ENCODE assay signal across 8 cellular contexts in genomic region chr4:22607382-22607781, GRCh38.
DNase-seq lines count a peak whose midpoint lies in the region; ATAC-seq, FAIRE-seq and TF ChIP-seq lines count a peak whose summit lies in the region.

No MANE protein-coding gene starts in this region.

- H3K27ac ChIP-seq in Peyer's patch (no peak overlapping the region), GM12878 (ENCODE audit: control insufficient read depth, insufficient read depth) (no peak overlapping the region)

- 29% methylated on average over 3 of the region's 3 CpGs for WGBS in GM12878 (ENCODE audit: insufficient coverage, insufficient replicate concordance, low lambda C conversion rate, missing lambda C conversion rate)

- DNase-seq in ELF-1 (ENCODE audit: low read depth, low spot score) (peak; percentile 54), Peyer's patch (peak in 2 of 3 donors; percentile 59 to 64), GM12878 (ENCODE audit: low read depth, low spot score) (no peak), kidney tubule cell (ENCODE audit: low spot score) (peak; percentile 78)
- DNase-seq in stimulated activated CD8-positive, alpha-beta memory T cell treated with anti-CD3 and anti-CD28 coated beads, Interleukin-15, amount 100 ng/mL, for 48 hours (ENCODE audit: low read depth in 2 of 2): peak; percentile 15 to 32
- no peak for DNase-seq in activated CD4-positive, CD25-positive, alpha-beta regulatory T cell (lab: John Stamatoyannopoulos, UW)

- CTCF ChIA-PET in GM12878 (lab: Yijun Ruan, JAX): interaction anchor here (0.6 to 5.1 kb wide), 54 partner anchors 11 to 478 kb away, joined by 3 to 117 read pairs (median 4); partner anchors contain the start of gene GBA3

- H3K9ac ChIP-seq in GM12878 (ENCODE audit: control insufficient read depth, insufficient read depth, low read length): no peak overlapping the region

- no peak overlapping the region for H2AFZ ChIP-seq in GM12878 (ENCODE audit: control insufficient read depth, low read depth, low read length)

- POLR2A ChIA-PET in GM12878 (lab: Charles Lee): interaction anchor here (0.7 to 1.0 kb wide), 7 partner anchors 11 to 197 kb away, joined by 3 to 4 read pairs (median 3); no protein-coding TSS in a partner anchor

- H3K36me3 ChIP-seq in Peyer's patch (no peaks in the 10 kb centered on the region), GM12878 (ENCODE audit: control insufficient read depth in 2 of 2, insufficient read depth in 2 of 2, low read length in 1 of 2) (no peaks in the 10 kb centered on the region)

- TF ChIP-seq RAD21 in GM12878 (IDR thresholded peaks at IDR 0.05; ENCODE audit: insufficient read depth, low read depth, low read length): peak; percentile 30; the same call in 1 of the 2 replicates

- H3K4me3 ChIP-seq in Peyer's patch (no peak overlapping the region), GM12878 (no peak overlapping the region)

- no peaks in the 10 kb centered on the region for H3K79me2 ChIP-seq in GM12878 (ENCODE audit: control insufficient read depth, insufficient read depth, low read length)

- peak in 4 of 6 experiments; percentile 39 to 78 (median 68) for TF ChIP-seq CTCF in Peyer's patch (IDR thresholded peaks at IDR 0.05)
- peak; percentile 15 to 61 (median 56); a peak in 5 of 6 replicates for TF ChIP-seq CTCF in GM12878 (IDR thresholded peaks at IDR 0.05 in 2 of 3, conservative IDR thresholded peaks at IDR 0.05 in 1 of 3; ENCODE audit: control insufficient read depth in 2 of 3, extremely low read depth in 1 of 3, insufficient read depth in 1 of 3, low read depth in 3 of 3, low read length in 3 of 3)

- FAIRE-seq in GM12878 (lab: Jason Lieb, UNC): no peak

- no peak for TF ChIP-seq POLR2A in Peyer's patch (IDR thresholded peaks at IDR 0.05)
- TF ChIP-seq POLR2A in GM12878 (IDR thresholded peaks at IDR 0.05; ENCODE audit: low read depth, low read length): no peak

- no peak for TF ChIP-seq EP300 in GM12878 (IDR thresholded peaks at IDR 0.05; ENCODE audit: borderline replicate concordance in 1 of 2, control insufficient read depth in 1 of 2, low read depth in 2 of 2, low read length in 2 of 2)

- H3K4me1 ChIP-seq in Peyer's patch (no peaks in the 10 kb centered on the region), GM12878 (ENCODE audit: control insufficient read depth, insufficient read depth, low read length) (no peaks in the 10 kb centered on the region)

- H3K9me3 ChIP-seq in Peyer's patch: no peaks in the 10 kb centered on the region
- no peaks in the 10 kb centered on the region for H3K9me3 ChIP-seq in GM12878 (replicated peaks; ENCODE audit: control insufficient read depth, insufficient read depth, low read length)

- in situ Hi-C loops in GM12878 (cut with MboI): no loop called here

- no TSS peak for BruUV-seq in GM12878 (replicated peaks; lab: Mats Ljungman, UMichigan)

- intact Hi-C loops in GM12878 (cut with micrococcal nuclease; ENCODE audit: unreplicated experiment): loop anchor here (1.0 to 5.0 kb wide), 2 partner anchors 80 to 197 kb away; no protein-coding TSS in a partner anchor

- ATAC-seq in HG02798 (IDR thresholded peaks at IDR 0.05; ENCODE audit: poor library complexity, unreplicated experiment): peak; percentile 70
- peak; percentile 93 for ATAC-seq in GM12878
- ATAC-seq in HG03460 (IDR thresholded peaks at IDR 0.05; ENCODE audit: unreplicated experiment): no peak

- no peaks in the 10 kb centered on the region for H4K20me1 ChIP-seq in GM12878 (ENCODE audit: control insufficient read depth, insufficient read depth)

- H3K27me3 ChIP-seq in Peyer's patch: no peaks in the 10 kb centered on the region
- no peaks in the 10 kb centered on the region for H3K27me3 ChIP-seq in GM12878 (replicated peaks in 1 of 2; ENCODE audit: control insufficient read depth in 2 of 2, insufficient read depth in 2 of 2, low read length in 1 of 2)

- SMC1A ChIA-PET in GM12878 (lab: Charles Lee; ENCODE audit: uncharacterized antibody, unreplicated experiment): interaction anchor here (0.6 to 5.0 kb wide), 48 partner anchors 9 to 416 kb away, joined by 3 to 101 read pairs (median 5); partner anchors contain the start of gene GBA3

- H3K4me2 ChIP-seq in GM12878 (ENCODE audit: control insufficient read depth, insufficient read depth): no peak overlapping the region

- RAD21 ChIA-PET in GM12878 (lab: Charles Lee; ENCODE audit: unreplicated experiment): interaction anchor here (0.6 to 4.8 kb wide), 52 partner anchors 11 to 369 kb away, joined by 3 to 66 read pairs (median 6); partner anchors contain the start of gene GBA3

TF ChIP-seq in GM12878, 131 proteins besides CTCF, POLR2A, EP300 and RAD21:
- 0 out of 2 replicates have a peak, but pooled peaks have one; percentile 21 for TF ChIP-seq YY1 (IDR thresholded peaks at IDR 0.05; ENCODE audit: low read depth, low read length)
- no peak for TF ChIP-seq RBBP5 (conservative IDR thresholded peaks at IDR 0.05)
- no peak for TF ChIP-seq HDAC2 (IDR thresholded peaks at IDR 0.05)
- TF ChIP-seq SMC3 (IDR thresholded peaks at IDR 0.05; ENCODE audit: borderline replicate concordance, low read length): peak; percentile 51; the same call in 1 of the 2 replicates

Comparison
In these comparisons a context has a peak if more than half of its experiments do, and no peak if none do; other contexts are left out.
1. DNase-seq: peak in ELF-1 (single experiment), Peyer's patch (2 of 3), kidney tubule cell (single experiment) and stimulated activated CD8-positive, alpha-beta memory T cell treated with anti-CD3 and anti-CD28 coated beads, Interleukin-15, amount 100 ng/mL, for 48 hours (2 of 2); none in GM12878 (single experiment) and activated CD4-positive, CD25-positive, alpha-beta regulatory T cell (0 of 4).